Comparison of ENCODE assay signal across 13 cellular contexts in the genomic region with DNA sequence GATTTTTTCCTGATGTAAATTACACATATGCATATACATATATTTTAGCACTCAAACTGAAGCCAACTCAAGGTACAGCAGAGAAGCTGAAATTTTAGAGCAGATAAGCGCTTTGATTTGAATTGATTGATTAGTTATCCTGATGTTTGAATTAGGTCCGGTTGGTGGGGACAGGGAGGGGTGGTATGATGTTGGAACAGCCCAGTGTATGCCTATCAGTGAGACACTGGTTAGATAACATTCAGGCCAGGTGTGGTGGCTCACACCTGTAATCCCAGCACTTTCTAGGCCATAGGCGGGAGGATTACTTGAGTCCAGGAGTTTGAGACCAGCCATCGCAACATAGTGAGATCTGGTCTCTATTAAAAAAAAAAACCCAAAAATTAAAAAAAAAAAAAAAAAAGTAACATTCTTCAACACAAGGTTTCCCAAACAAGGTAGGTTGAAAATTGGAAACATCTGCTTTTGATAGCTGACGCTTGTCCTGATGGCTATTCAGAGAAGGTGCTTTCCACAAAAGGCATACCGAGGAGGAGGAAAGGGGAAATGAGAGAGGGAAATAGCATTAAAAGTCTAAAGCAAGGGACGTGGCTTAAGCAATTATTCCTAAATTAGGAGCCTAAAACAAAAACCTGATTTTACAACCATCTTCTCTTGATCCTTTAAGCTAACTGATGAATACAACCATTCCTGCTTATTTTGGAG.
DNase-seq lines count a peak whose midpoint lies in the region; FAIRE-seq and TF ChIP-seq lines count a peak whose summit lies in the region.
"Had no signal": no experiment of that assay in that cellular context is flagged by ENCODE, and none has a peak within 500 bp of the region (broad histone marks: within the 10 kb centered on the region; RNA-seq: fewer than 3 reads in every experiment).

No MANE protein-coding gene starts in this region.

- no peak for TF ChIP-seq RAD21 in H1 (IDR thresholded peaks at IDR 0.05 in 1 of 2, conservative IDR thresholded peaks at IDR 0.05 in 1 of 2; ENCODE audit: low read depth in 2 of 2, low read length in 2 of 2)

- no peaks in the 10 kb centered on the region for H3K4me1 ChIP-seq in H1 (replicated peaks in 1 of 4; ENCODE audit: control insufficient read depth in 3 of 4, insufficient read depth in 4 of 4, low read length in 3 of 4)

- H3K14ac ChIP-seq in H1 (ENCODE audit: insufficient read length): no peak overlapping the region

- FAIRE-seq in GM12892 (lab: Jason Lieb, UNC) (peak; percentile 69), H1 (lab: Jason Lieb, UNC) (no peak)

- H2AFZ ChIP-seq in H1 (ENCODE audit: low read length): no peak overlapping the region

- H3K27me3 ChIP-seq in H1 (replicated peaks in 1 of 4; ENCODE audit: control insufficient read depth in 3 of 4, extremely low read depth in 1 of 4, insufficient read depth in 3 of 4, low read length in 3 of 4): no peaks in the 10 kb centered on the region

- no peak overlapping the region for H3K9ac ChIP-seq in H1 (replicated peaks in 1 of 4; ENCODE audit: extremely low read depth in 1 of 4, low read depth in 3 of 4, low read length in 3 of 4)

- H3K23me2 ChIP-seq in H1 (ENCODE audit: low read depth, low read length): no peaks in the 10 kb centered on the region

- H4K91ac ChIP-seq in H1 (replicated peaks; ENCODE audit: insufficient read length, low read length): peak overlapping the region; percentile 65

- TF ChIP-seq EP300 in H1 (IDR thresholded peaks at IDR 0.05; ENCODE audit: borderline replicate concordance in 1 of 2, low read depth in 2 of 2, low read length in 2 of 2): peak in 1 of 2 experiments; percentile 64; a peak in 1 of 3 replicates

- in situ Hi-C loops in ACHN (cut with HindIII; ENCODE audit: low pct_ligation_motif_present, low pct_unique_long_range_greater_than_20kb, low sequenced_read_pairs): no loop called here

- H3K9me3 ChIP-seq in H1 (ENCODE audit: insufficient read depth in 2 of 2, low read depth in 1 of 2, low read length in 1 of 2): no peaks in the 10 kb centered on the region

- peaks cover 0 to 5% (median 0%) of the 10 kb centered on the region in 4 experiments; a peak in 1 of 8 replicates for H3K36me3 ChIP-seq in H1 (ENCODE audit: control insufficient read depth in 2 of 4, insufficient read depth in 4 of 4, low read length in 3 of 4)

- CTCF ChIA-PET in H1 (lab: Charles Lee; ENCODE audit: partially characterized antibody): interaction anchor here (0.6 to 2.0 kb wide), 3 partner anchors 9 to 146 kb away, joined by 3 to 6 read pairs (median 4); no protein-coding TSS in a partner anchor

- no peak overlapping the region for H3K4ac ChIP-seq in H1 (replicated peaks; ENCODE audit: insufficient read length, low read depth, low read length)

- H2AK5ac ChIP-seq in H1 (ENCODE audit: low read depth, low read length): no peak overlapping the region

- no peak overlapping the region for H2BK20ac ChIP-seq in H1 (ENCODE audit: low read length)

- H2BK120ac ChIP-seq in H1 (replicated peaks; ENCODE audit: low read depth, low read length): no peak overlapping the region

- no peak overlapping the region for H3K27ac ChIP-seq in H1 (ENCODE audit: low read depth, low read length)

- no peak overlapping the region for H4K8ac ChIP-seq in H1 (ENCODE audit: extremely low read depth, insufficient read depth, low read length)

- no peak overlapping the region for H2BK5ac ChIP-seq in H1 (ENCODE audit: low read depth, low read length)

- no peak overlapping the region for H2BK12ac ChIP-seq in H1 (ENCODE audit: low read depth, low read length)

- no peaks in the 10 kb centered on the region for H3K79me2 ChIP-seq in H1 (ENCODE audit: control insufficient read depth in 1 of 2, insufficient read depth in 2 of 2, low read length in 2 of 2)

- no peak overlapping the region for H3K4me2 ChIP-seq in H1 (ENCODE audit: insufficient read depth in 1 of 2, low read depth in 2 of 2, low read length in 2 of 2)

- no peak overlapping the region for H3K23ac ChIP-seq in H1 (ENCODE audit: insufficient read length)

- no peak overlapping the region for H3K18ac ChIP-seq in H1 (ENCODE audit: extremely low read depth, low read length)

- H3K56ac ChIP-seq in H1 (replicated peaks; ENCODE audit: insufficient read length, low read depth, low read length): no peak overlapping the region

- POLR2A ChIA-PET in H1 (lab: Charles Lee; ENCODE audit: partially characterized antibody): no interaction called here

- 87% methylated on average over 7 of the region's 7 CpGs; no CpG with 5 or more reads in 1 of the 2 experiments for WGBS in H1 (ENCODE audit: extremely low coverage in 1 of 2, insufficient coverage in 1 of 2, insufficient read length in 1 of 2, insufficient replicate concordance in 2 of 2, low coverage in 1 of 2, low lambda C conversion rate in 2 of 2, missing lambda C conversion rate in 1 of 2), 2 experiments

- no peak overlapping the region for H3K4me3 ChIP-seq in H1 (ENCODE audit: extremely low read depth in 1 of 4, insufficient read depth in 2 of 4, low read depth in 3 of 4, low read length in 4 of 4)

- H4K20me1 ChIP-seq in H1 (replicated peaks in 1 of 2; ENCODE audit: control insufficient read depth in 1 of 2, insufficient read depth in 2 of 2, low read length in 2 of 2): peaks cover 0 to 2% of the 10 kb centered on the region in 2 experiments

- no peak overlapping the region for H4K5ac ChIP-seq in H1 (ENCODE audit: insufficient read length, low read depth, low read length)

- no peak overlapping the region for H2BK15ac ChIP-seq in H1 (ENCODE audit: low read length)

- TF ChIP-seq CTCF in H1 (IDR thresholded peaks at IDR 0.05; ENCODE audit: control extremely low read depth in 1 of 3, insufficient read depth in 1 of 3, low read depth in 1 of 3, low read length in 3 of 3): no peak

- DNase-seq in GM12892 (ENCODE audit: insufficient read length): no peak
- DNase-seq in NOMO-1 treated with DMSO at 0.1 percent for 48 hours (lab: John Stamatoyannopoulos, UW; ENCODE audit: unreplicated experiment): peak; percentile 74
- no peak for DNase-seq in H1 (ENCODE audit: low read depth in 1 of 2, low spot score in 2 of 2)
- DNase-seq in ACHN: no peak
- DNase-seq in SKM-1 treated with dmso at 0.1 percent for 144 hours (lab: John Stamatoyannopoulos, UW; ENCODE audit: unreplicated experiment): no peak
- DNase-seq in DMS79 treated with DMSO at 0.1 percent for 48 hours (lab: John Stamatoyannopoulos, UW): no peak
- DNase-seq in SHP77 treated with DMSO at 0.1 percent for 48 hours (lab: John Stamatoyannopoulos, UW): no peak
- DNase-seq: CD8-positive, alpha-beta memory T cell; GDM1; NCI-H1436 treated with DMSO at 0.1 percent for 48 hours; NCI-H2029 treated with DMSO at 0.1 percent for 48 hours; NCI-H748 treated with DMSO at 0.1 percent for 48 hours; SHP77 had no signal

- no peak for TF ChIP-seq POLR2A in GM12892 (IDR thresholded peaks at IDR 0.05; ENCODE audit: low read depth, low read length)
- TF ChIP-seq POLR2A in H1 (IDR thresholded peaks at IDR 0.05; ENCODE audit: control extremely low read depth in 1 of 2, low read depth in 2 of 2, low read length in 2 of 2): no peak

- no peaks in the 10 kb centered on the region for H3K79me1 ChIP-seq in H1 (ENCODE audit: low read depth, low read length)

TF ChIP-seq in H1, 55 proteins besides CTCF, POLR2A, EP300 and RAD21:
- TF ChIP-seq NRF1 (IDR thresholded peaks at IDR 0.05; ENCODE audit: low read depth, low read length) (no peak), CBX8 (IDR thresholded peaks at IDR 0.05; ENCODE audit: borderline replicate concordance, low read depth, low read length) (no peak), MAFK (IDR thresholded peaks at IDR 0.05; ENCODE audit: low read depth, low read length) (no peak), EGR1 (IDR thresholded peaks at IDR 0.05; ENCODE audit: borderline replicate concordance, low read depth, low read length) (no peak), KDM5A (IDR thresholded peaks at IDR 0.05; ENCODE audit: low read length) (no peak), POU5F1 (IDR thresholded peaks at IDR 0.05; ENCODE audit: low read depth, low read length) (no peak), BRCA1 (IDR thresholded peaks at IDR 0.05; ENCODE audit: low read depth, low read length) (no peak), YY1 (IDR thresholded peaks at IDR 0.05; ENCODE audit: low read depth, low read length) (no peak), TCF12 (IDR thresholded peaks at IDR 0.05; ENCODE audit: low read depth, low read length) (no peak), KDM4A (IDR thresholded peaks at IDR 0.05; ENCODE audit: low read depth, low read length, severe bottlenecking) (no peak)
